In the genomic region with DNA sequence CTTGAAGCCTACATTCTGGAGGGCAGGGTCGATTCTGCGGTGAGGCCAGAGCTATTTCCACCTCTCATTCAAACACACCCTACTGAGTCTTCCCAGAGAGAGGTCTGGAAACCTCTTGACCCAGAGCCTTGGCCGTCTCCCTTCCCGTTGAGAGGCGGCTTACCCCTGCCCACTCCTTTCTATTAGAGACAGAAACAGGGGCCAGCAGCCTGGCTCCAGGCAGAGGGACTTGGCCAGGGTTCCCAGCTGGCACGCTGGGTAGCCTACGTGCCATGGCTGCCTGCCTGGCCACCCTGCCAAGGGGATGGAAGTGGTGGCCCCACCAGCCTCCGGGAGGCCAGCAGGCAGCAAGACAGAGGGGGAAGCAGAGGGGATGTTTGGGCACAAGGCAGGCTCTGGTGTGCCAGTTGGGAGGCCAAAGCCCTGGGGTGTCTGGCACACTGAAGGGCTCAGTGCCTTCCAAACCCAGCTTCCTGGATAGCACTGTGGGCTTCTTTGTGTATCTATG, we compare ENCODE assay signal across 28 cellular contexts. TPM values are rescaled to one million over a fixed set of nuclear protein-coding genes. Genes with fewer than 3 reads are reported as not detected.
DNase-seq lines count a peak whose midpoint lies in the region; ATAC-seq and TF ChIP-seq lines count a peak whose summit lies in the region.
"Had no signal": no experiment of that assay in that cellular context is flagged by ENCODE, and none has a peak within 500 bp of the region (broad histone marks: within the 10 kb centered on the region; RNA-seq: fewer than 3 reads in every experiment).

No MANE protein-coding gene starts in this region.

- no peak overlapping the region for H3K4me3 ChIP-seq in skeletal muscle tissue (ENCODE audit: low read length in 3 of 3)
- H3K4me3 ChIP-seq: esophagus squamous epithelium, gastroesophageal sphincter, K562, smooth muscle cell, testis had no signal

- peak overlapping the region in 1 of 3 donors; percentile 66 for H3K9ac ChIP-seq in skeletal muscle tissue (ENCODE audit: low read depth in 1 of 3, low read length in 3 of 3)

- H3K9me3 ChIP-seq in skeletal muscle tissue (ENCODE audit: control insufficient read depth in 3 of 3, low read length in 3 of 3) = no peaks in the 10 kb centered on the region
- H3K9me3 ChIP-seq: esophagus squamous epithelium, gastroesophageal sphincter, testis had no signal

- peak overlapping the region; percentile 32 for H3K27ac ChIP-seq in skeletal muscle tissue (ENCODE audit: low read depth, low read length)
- H3K27ac ChIP-seq: esophagus squamous epithelium, gastroesophageal sphincter, testis had no signal

- no peaks in the 10 kb centered on the region for H3K36me3 ChIP-seq in skeletal muscle tissue (ENCODE audit: control insufficient read depth in 3 of 3, insufficient read depth in 3 of 3, low read length in 3 of 3)
- H3K36me3 ChIP-seq: esophagus squamous epithelium, gastroesophageal sphincter had no signal

- intact Hi-C loops in Right ventricle myocardium superior (cut with DNase I) = no loop called here

- peak; percentile 88 for ATAC-seq in Right ventricle myocardium superior (ENCODE audit: poor library complexity)
- no peak for ATAC-seq in GM18505 (IDR thresholded peaks at IDR 0.05; ENCODE audit: unreplicated experiment)
- ATAC-seq: effector memory CD8-positive, alpha-beta T cell; gastroesophageal sphincter; K562; Panc1; stimulated activated naive B cell treated with anti-CD40 and anti-IgM and Interleukin-4, amounts not matched to agents 10 μg/mL and 1 μg/mL and 100 μg/mL, for 72 hours had no signal

- H3K4me1 ChIP-seq in skeletal muscle tissue (ENCODE audit: control insufficient read depth in 3 of 3, insufficient read depth in 3 of 3, low read length in 3 of 3) = peaks cover 15 to 21% (median 20%) of the 10 kb centered on the region in 3 donors

- TF ChIP-seq POLR2A in GM18505 (IDR thresholded peaks at IDR 0.05; ENCODE audit: borderline replicate concordance, extremely low read depth, insufficient read depth, insufficient read length) = no peak

- peaks cover 4 to 16% (median 8%) of the 10 kb centered on the region in 3 donors for H3K27me3 ChIP-seq in skeletal muscle tissue (ENCODE audit: control insufficient read depth in 3 of 3, insufficient read depth in 3 of 3, low read length in 3 of 3)
- H3K27me3 ChIP-seq: testis had no signal

- DNase-seq in anterior cingulate cortex (lab: John Stamatoyannopoulos, UW) (peak in 48 of 58 donors; percentile 19 to 93 (median 68)), Right ventricle myocardium superior (peak; percentile 72), medulla oblongata (ENCODE audit: extremely low spot score) (peak; percentile 74), NCI-H524 (lab: John Stamatoyannopoulos, UW) (no peak), dedifferentiated amniotic fluid mesenchymal stem cell (ENCODE audit: extremely low spot score) (no peak), NCI-H69 (lab: John Stamatoyannopoulos, UW) (no peak)
- DNase-seq: activated CD4-positive, alpha-beta T cell treated with anti-CD3 and anti-CD28 coated beads for 4 hours; activated naive CD4-positive, alpha-beta T cell treated with anti-CD3 and anti-CD28 coated beads, Interleukin-2, amount 50 U/mL, for 16 hours; CD4-positive, alpha-beta T cell; DMS 273 treated with DMSO at 0.1 percent for 48 hours; effector memory CD8-positive, alpha-beta T cell; esophagus squamous epithelium; H9; NCI-H1694 treated with DMSO at 0.1 percent for 48 hours; NCI-H345; NK-92 treated with Interleukin-12 subunit alpha and Interleukin-12 subunit beta, amount 100 ng/mL, for 24 hours; stimulated activated naive B cell treated with anti-CD40 and anti-IgM and Interleukin-4, amounts not matched to agents 10 μg/mL and 1 μg/mL and 100 μg/mL, for 72 hours; testis had no signal

RNA-seq across cellular contexts. Expression of a gene that starts 6.0 kb away (rescaled TPM):
- total RNA-seq in Right ventricle myocardium superior (1.4 TPM), skeletal muscle tissue (not detected)
- total RNA-seq: astrocyte; CD4-positive, alpha-beta T cell; K562; progenitor cell of endocrine pancreas; SK-MEL-5 had no signal

RNA-seq across cellular contexts. Expression of a gene that starts 19.6 kb away (rescaled TPM):
- 934 TPM for total RNA-seq in Right ventricle myocardium superior
- total RNA-seq in skeletal muscle tissue = 1,766 TPM

RNA-seq across cellular contexts. Expression of a gene that starts 22.2 kb away (rescaled TPM):
- 4.6 TPM for total RNA-seq in Right ventricle myocardium superior
- 146 TPM for total RNA-seq in skeletal muscle tissue

RNA-seq across cellular contexts. Expression of a gene that starts 53.7 kb away (rescaled TPM):
- total RNA-seq in Right ventricle myocardium superior = not detected
- under 0.01 TPM for total RNA-seq in skeletal muscle tissue
- total RNA-seq: astrocyte; CD4-positive, alpha-beta T cell; esophagus squamous epithelium; gastroesophageal sphincter; H9; K562; mesothelial cell of epicardium; progenitor cell of endocrine pancreas; SK-MEL-5; smooth muscle cell; testis had no signal

Comparison
In these comparisons a context has a peak if more than half of its experiments do, and no peak if none do; other contexts are left out.
1. DNase-seq: peak in anterior cingulate cortex (48 of 58), Right ventricle myocardium superior (single experiment) and medulla oblongata (single experiment); none in NCI-H524 (0 of 2), dedifferentiated amniotic fluid mesenchymal stem cell (single experiment) and NCI-H69 (single experiment).
2. RNA of a gene that starts 22.2 kb away (total RNA-seq): 146 TPM in skeletal muscle tissue (single experiment); 4.6 TPM in Right ventricle myocardium superior (single experiment); every median in the first group is over 10 times any median in the second.